ENCODE assay signal across 27 cellular contexts in the genomic region with DNA sequence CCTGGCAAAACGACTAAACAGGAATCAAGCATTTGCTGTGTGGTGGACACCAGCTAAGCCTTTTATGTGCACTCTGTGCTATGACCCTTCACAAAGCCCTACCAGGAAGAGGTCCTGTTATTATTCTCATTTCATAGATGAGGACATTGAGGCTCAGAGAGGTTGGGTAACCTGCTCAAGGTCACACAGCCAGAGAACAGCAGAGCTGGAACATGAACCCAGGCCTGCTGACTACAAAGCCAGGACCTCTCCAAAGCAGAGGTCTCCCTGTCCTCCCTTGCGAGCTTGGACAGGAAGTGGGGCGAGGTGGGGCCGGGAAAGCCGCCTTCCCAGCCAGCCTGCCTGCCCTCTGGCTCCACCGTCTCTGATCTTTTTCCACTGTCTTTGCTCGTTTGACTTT. TPM values are rescaled to one million over a fixed set of nuclear protein-coding genes. Genes with fewer than 3 reads are reported as not detected.
"Had no signal": no experiment of that assay in that cellular context is flagged by ENCODE, and none has a peak within 500 bp of the region (broad histone marks: within the 10 kb centered on the region; RNA-seq: fewer than 3 reads in every experiment).

No MANE protein-coding gene starts in this region.

- H3K36me3 Mint-ChIP-seq: naive thymus-derived CD8-positive, alpha-beta T cell; stimulated activated effector memory CD8-positive, alpha-beta T cell treated with anti-CD3 and anti-CD28 coated beads, Interleukin-12 subunit alpha, Interleukin-12 subunit beta, amount 100 ng/mL, for 72 hours; type B pancreatic cell had no signal

- H3K79me2 ChIP-seq: parathyroid adenoma had no signal

- FAIRE-seq: keratinocyte had no signal

- H3K9ac ChIP-seq: parathyroid adenoma had no signal

- DNase-seq: colonic mucosa; effector CD8-positive, alpha-beta T cell; endodermal cell; foreskin fibroblast; gastrocnemius medialis; head of caudate nucleus; left ventricle myocardium superior; lower lobe of right lung; naive thymus-derived CD8-positive, alpha-beta T cell; nephron progenitor cell; sigmoid colon; stimulated activated CD4-positive, alpha-beta T cell treated with anti-CD3 and anti-CD28 coated beads, Interleukin-2, amount 100 ng/mL, for 24 hours; stimulated activated CD4-positive, alpha-beta T cell treated with anti-CD3 and anti-CD28 coated beads, Interleukin-4, amount 100 ng/mL, for 24 hours; stimulated activated naive CD4-positive, alpha-beta T cell treated with Interleukin-2 at 50 U/mL for 16 hours; stomach; tibial artery had no signal

- ATAC-seq: esophagus mucosa; gastrocnemius medialis; left ventricle myocardium superior; lower lobe of right lung; naive thymus-derived CD8-positive, alpha-beta T cell; stimulated activated effector memory CD8-positive, alpha-beta T cell treated with anti-CD3 and anti-CD28 coated beads, Interleukin-12 subunit alpha, Interleukin-12 subunit beta, amount 100 ng/mL, for 72 hours had no signal

- H3K27ac ChIP-seq: colonic mucosa, epithelial cell of prostate, gastrocnemius medialis, lower lobe of right lung, neutrophil, parathyroid adenoma, sigmoid colon, stomach, tibial artery had no signal

- H2AFZ ChIP-seq: parathyroid adenoma had no signal

- H3K36me3 ChIP-seq: colonic mucosa, gastrocnemius medialis, lower lobe of right lung, neutrophil, sigmoid colon, stomach, tibial artery had no signal

- H3K27me3 ChIP-seq: colonic mucosa, gastrocnemius medialis, sigmoid colon had no signal

- H3K4me1 ChIP-seq: colonic mucosa, gastrocnemius medialis, lower lobe of right lung, parathyroid adenoma, tibial artery had no signal

- H3K27ac Mint-ChIP-seq: dendritic cell treated with granulocyte-macrophage colony-stimulating factor and Interleukin-4, amounts not matched to agents 40 ng/mL and 50 ng/mL, for 4 days; endodermal cell; naive thymus-derived CD8-positive, alpha-beta T cell; progenitor cell of endocrine pancreas; stimulated activated effector memory CD8-positive, alpha-beta T cell treated with anti-CD3 and anti-CD28 coated beads, Interleukin-12 subunit alpha, Interleukin-12 subunit beta, amount 100 ng/mL, for 72 hours; type B pancreatic cell had no signal

- H3K4me1 Mint-ChIP-seq: naive thymus-derived CD8-positive, alpha-beta T cell; stimulated activated effector memory CD8-positive, alpha-beta T cell treated with anti-CD3 and anti-CD28 coated beads, Interleukin-12 subunit alpha, Interleukin-12 subunit beta, amount 100 ng/mL, for 72 hours had no signal

- H3K9me3 Mint-ChIP-seq: dendritic cell treated with granulocyte-macrophage colony-stimulating factor and Interleukin-4, amounts not matched to agents 40 ng/mL and 50 ng/mL, for 4 days; endodermal cell; nephron progenitor cell; stimulated activated effector memory CD8-positive, alpha-beta T cell treated with anti-CD3 and anti-CD28 coated beads, Interleukin-12 subunit alpha, Interleukin-12 subunit beta, amount 100 ng/mL, for 72 hours; type B pancreatic cell had no signal

- H3K4me3 Mint-ChIP-seq: dendritic cell treated with granulocyte-macrophage colony-stimulating factor and Interleukin-4, amounts not matched to agents 40 ng/mL and 50 ng/mL, for 4 days; endodermal cell; nephron progenitor cell; stimulated activated effector memory CD8-positive, alpha-beta T cell treated with anti-CD3 and anti-CD28 coated beads, Interleukin-12 subunit alpha, Interleukin-12 subunit beta, amount 100 ng/mL, for 72 hours; type B pancreatic cell had no signal

- H3K9me3 ChIP-seq: colonic mucosa, gastrocnemius medialis, lower lobe of right lung, neutrophil, sigmoid colon, tibial artery had no signal

- H3K4me3 ChIP-seq: colonic mucosa, gastrocnemius medialis, lower lobe of right lung, sigmoid colon, stomach, tibial artery had no signal

RNA-seq across cellular contexts. Expression of a gene that starts 44.4 kb away (rescaled TPM):
- total RNA-seq: esophagus mucosa; left ventricle myocardium superior; mesenteric fat pad; naive thymus-derived CD8-positive, alpha-beta T cell; progenitor cell of endocrine pancreas; subcutaneous adipose tissue had no signal
- polyA plus RNA-seq: naive thymus-derived CD8-positive, alpha-beta T cell had no signal
